Comparison of ENCODE assay signal across 8 cellular contexts in genomic region chr1:159854693-159855192, GRCh38. TPM values are rescaled to one million over a fixed set of nuclear protein-coding genes. Genes with fewer than 3 reads are reported as not detected.
DNase-seq lines count a peak whose midpoint lies in the region; FAIRE-seq and TF ChIP-seq lines count a peak whose summit lies in the region.

No MANE protein-coding gene starts in this region.

- DNase-seq in HCEC 1CT (peak; percentile 88), NCI-H1417 (lab: John Stamatoyannopoulos, UW) (peak; percentile 89 to 93 (median 91)), WERI-Rb-1 (peak; percentile 42), brain pericyte (ENCODE audit: low read depth, low spot score) (peak; percentile 47), skeletal muscle cell (ENCODE audit: low read depth) (peak; percentile 64), GM12892 (ENCODE audit: insufficient read length) (no peak)

- no peak for TF ChIP-seq CTCF in WERI-Rb-1 (IDR thresholded peaks at IDR 0.05; ENCODE audit: low read depth, low read length)

- H3K27ac ChIP-seq in WERI-Rb-1 = no peak overlapping the region
- no peak overlapping the region for H3K27ac ChIP-seq in iPS-18a (ENCODE audit: low read length)

- no peak for TF ChIP-seq POLR2A in GM12892 (IDR thresholded peaks at IDR 0.05; ENCODE audit: low read depth, low read length)

- FAIRE-seq in GM12892 (lab: Jason Lieb, UNC) = no peak

- H3K27me3 ChIP-seq in WERI-Rb-1 (ENCODE audit: insufficient read depth, low read depth, severe bottlenecking) (peaks cover 90% of the 10 kb centered on the region), iPS-18a (ENCODE audit: control insufficient read depth, insufficient read depth, low read length) (peaks cover 45% of the 10 kb centered on the region)

- peak overlapping the region; percentile 85 for H3K9ac ChIP-seq in ES-I3 (ENCODE audit: low read depth, low read length)
- H3K9ac ChIP-seq in iPS-18a (ENCODE audit: low read length) = no peak overlapping the region

- peaks cover 3% of the 10 kb centered on the region; the same call in 1 of the 2 replicates for H3K4me1 ChIP-seq in ES-I3 (ENCODE audit: insufficient read depth, low read length)
- no peaks in the 10 kb centered on the region for H3K4me1 ChIP-seq in iPS-18a (ENCODE audit: control insufficient read depth, low read depth, low read length)

- H3K9me3 ChIP-seq in ES-I3 (ENCODE audit: control insufficient read depth, insufficient read depth, low read length) = no peaks in the 10 kb centered on the region
- H3K9me3 ChIP-seq in WERI-Rb-1 (ENCODE audit: severe bottlenecking) = peaks cover 8% of the 10 kb centered on the region
- H3K9me3 ChIP-seq in iPS-18a (ENCODE audit: control insufficient read depth, low read depth, low read length) = no peaks in the 10 kb centered on the region

- H3K36me3 ChIP-seq in ES-I3 (ENCODE audit: insufficient read depth, low read length) (no peaks in the 10 kb centered on the region), WERI-Rb-1 (no peaks in the 10 kb centered on the region), iPS-18a (ENCODE audit: control insufficient read depth, low read depth, low read length) (no peaks in the 10 kb centered on the region)

- H3K4me3 ChIP-seq in WERI-Rb-1 (ENCODE audit: low read depth, low read length) (peak overlapping the region; percentile 35), iPS-18a (ENCODE audit: low read length) (peak overlapping the region; percentile 59), skeletal muscle cell (ENCODE audit: low read depth, low read length) (peak overlapping the region; percentile 65)

RNA-seq across cellular contexts. Expression of gene VSIG8, which starts 7.7 kb away (rescaled TPM):
- not detected for polyA plus RNA-seq in GM12892 (2012; ENCODE audit: missing spikeins)

RNA-seq across cellular contexts. Expression of gene SLAMF8, which starts 28.1 kb away (rescaled TPM):
- polyA plus RNA-seq in GM12892 (2012; ENCODE audit: missing spikeins) = not detected

RNA-seq across cellular contexts. Expression of gene CFAP45, which starts 45.2 kb away (rescaled TPM):
- polyA plus RNA-seq in GM12892 (2012; ENCODE audit: missing spikeins) = 1.00 TPM

RNA-seq across cellular contexts. Expression of gene FCRL6, which starts 52.6 kb away (rescaled TPM):
- not detected for polyA plus RNA-seq in GM12892 (2012; ENCODE audit: missing spikeins)
